In genomic region chr11:127003260-127003981, GRCh38 we compare ENCODE assay signal across 8 cellular contexts. TPM values are rescaled to one million over a fixed set of nuclear protein-coding genes. Genes with fewer than 3 reads are reported as not detected.
DNase-seq lines count a peak whose midpoint lies in the region; ATAC-seq and TF ChIP-seq lines count a peak whose summit lies in the region.

No MANE protein-coding gene starts in this region.

- H3K36me3 Mint-ChIP-seq in stimulated activated naive B cell treated with anti-CD40 and anti-IgM and Interleukin-4, amounts not matched to agents 10 μg/mL and 1 μg/mL and 100 μg/mL, for 72 hours: no peaks in the 10 kb centered on the region
- H3K36me3 Mint-ChIP-seq in immature natural killer cell: no peaks in the 10 kb centered on the region

- DNase-seq in SK-N-SH (peak; percentile 91), right cardiac atrium (peak; percentile 20 to 70 (median 63)), immature natural killer cell (no peak)
- no peak for DNase-seq in stimulated activated naive B cell treated with anti-CD40 and anti-IgM and Interleukin-4, amounts not matched to agents 10 μg/mL and 1 μg/mL and 100 μg/mL, for 72 hours

- H3K4me2 ChIP-seq in BLaER1 (peak overlapping the region; percentile 77), SK-N-SH (peak overlapping the region; percentile 89)

- no peak for TF ChIP-seq EP300 in SK-N-SH (IDR thresholded peaks at IDR 0.05; ENCODE audit: borderline replicate concordance in 1 of 2, low read depth in 1 of 2, low read length in 1 of 2)

- H3K4me3 ChIP-seq in BLaER1 (peak overlapping the region; percentile 56), SK-N-SH (ENCODE audit: low read depth in 2 of 2, low read length in 1 of 2) (peak overlapping the region; percentile 47 to 65), right cardiac atrium (ENCODE audit: low read length) (no peak overlapping the region)

- H4K20me1 ChIP-seq in BLaER1: no peaks in the 10 kb centered on the region
- H4K20me1 ChIP-seq in SK-N-SH (ENCODE audit: insufficient read depth): no peaks in the 10 kb centered on the region

- H3K9me3 ChIP-seq in BLaER1 (no peaks in the 10 kb centered on the region), SK-N-SH (no peaks in the 10 kb centered on the region), right cardiac atrium (ENCODE audit: control insufficient read depth, low read length) (no peaks in the 10 kb centered on the region)

- peaks cover 30% of the 10 kb centered on the region for H3K79me2 ChIP-seq in SK-N-SH (ENCODE audit: insufficient read depth)

- peak overlapping the region; percentile 86 for H2AFZ ChIP-seq in SK-N-SH (ENCODE audit: low read depth)

- CTCF ChIA-PET in SK-N-SH (lab: Yijun Ruan, JAX): interaction anchor here (0.6 to 5.7 kb wide), 21 partner anchors 9 to 1014 kb away, joined by 3 to 53 read pairs (median 3); no protein-coding TSS in a partner anchor

- no peak overlapping the region for H3K27ac Mint-ChIP-seq in stimulated activated naive B cell treated with anti-CD40 and anti-IgM and Interleukin-4, amounts not matched to agents 10 μg/mL and 1 μg/mL and 100 μg/mL, for 72 hours
- H3K27ac Mint-ChIP-seq in immature natural killer cell: no peak overlapping the region

- H3F3A ChIP-seq in SK-N-SH (replicated peaks; ENCODE audit: insufficient read depth): no peaks in the 10 kb centered on the region

- no peaks in the 10 kb centered on the region for H3K4me1 Mint-ChIP-seq in stimulated activated naive B cell treated with anti-CD40 and anti-IgM and Interleukin-4, amounts not matched to agents 10 μg/mL and 1 μg/mL and 100 μg/mL, for 72 hours
- no peaks in the 10 kb centered on the region for H3K4me1 Mint-ChIP-seq in immature natural killer cell

- H3K27me3 ChIP-seq in BLaER1 (peaks cover 65% of the 10 kb centered on the region), SK-N-SH (ENCODE audit: insufficient read depth) (no peaks in the 10 kb centered on the region), right cardiac atrium (ENCODE audit: control insufficient read depth, insufficient read depth) (no peaks in the 10 kb centered on the region)

- H3K36me3 ChIP-seq in BLaER1 (no peaks in the 10 kb centered on the region), SK-N-SH (replicated peaks in 1 of 2; ENCODE audit: control insufficient read depth in 1 of 2, insufficient read depth in 2 of 2, low read length in 1 of 2) (no peaks in the 10 kb centered on the region)

- H3K9me3 Mint-ChIP-seq in stimulated activated naive B cell treated with anti-CD40 and anti-IgM and Interleukin-4, amounts not matched to agents 10 μg/mL and 1 μg/mL and 100 μg/mL, for 72 hours: no peaks in the 10 kb centered on the region
- no peaks in the 10 kb centered on the region for H3K9me3 Mint-ChIP-seq in immature natural killer cell

- 6% methylated on average over 10 of the region's 62 CpGs for WGBS in SK-N-SH (ENCODE audit: low lambda C conversion rate)
- 2% methylated on average over 62 of the region's 62 CpGs for WGBS in right cardiac atrium

- H3K27ac ChIP-seq in BLaER1: no peak overlapping the region
- no peak overlapping the region for H3K27ac ChIP-seq in SK-N-SH (ENCODE audit: low read depth in 2 of 2, low read length in 1 of 2)
- H3K27ac ChIP-seq in right cardiac atrium (ENCODE audit: low read length): no peak overlapping the region

- peaks cover 25 to 34% of the 10 kb centered on the region in 2 donors for H3K27me3 Mint-ChIP-seq in stimulated activated naive B cell treated with anti-CD40 and anti-IgM and Interleukin-4, amounts not matched to agents 10 μg/mL and 1 μg/mL and 100 μg/mL, for 72 hours
- peaks cover 0 to 10% (median 5%) of the 10 kb centered on the region in 3 donors for H3K27me3 Mint-ChIP-seq in immature natural killer cell (ENCODE audit: low read depth in 3 of 3)

- H3K4me1 ChIP-seq in BLaER1 (no peaks in the 10 kb centered on the region), SK-N-SH (ENCODE audit: control insufficient read depth in 1 of 2, insufficient read depth in 2 of 2, low read depth in 1 of 2, low read length in 1 of 2) (peaks cover 0 to 13% of the 10 kb centered on the region in 2 experiments; a peak in 2 of 4 replicates), right cardiac atrium (ENCODE audit: control insufficient read depth, insufficient read depth, low read length) (no peaks in the 10 kb centered on the region)

- peak; percentile 67 for TF ChIP-seq CTCF in SK-N-SH (IDR thresholded peaks at IDR 0.05)

- no peaks in the 10 kb centered on the region for H3K9me2 ChIP-seq in SK-N-SH

- H3K4me3 Mint-ChIP-seq in stimulated activated naive B cell treated with anti-CD40 and anti-IgM and Interleukin-4, amounts not matched to agents 10 μg/mL and 1 μg/mL and 100 μg/mL, for 72 hours: no peak overlapping the region
- H3K4me3 Mint-ChIP-seq in immature natural killer cell: no peak overlapping the region

- ATAC-seq in HG03432 (IDR thresholded peaks at IDR 0.05; ENCODE audit: unreplicated experiment) (peak; percentile 54), right cardiac atrium (peak; percentile 64 to 69), GM19452 (IDR thresholded peaks at IDR 0.05; ENCODE audit: unreplicated experiment) (no peak), GM18520 (IDR thresholded peaks at IDR 0.05; ENCODE audit: unreplicated experiment) (no peak)
- peak; percentile 29 to 31 for ATAC-seq in stimulated activated naive B cell treated with anti-CD40 and anti-IgM and Interleukin-4, amounts not matched to agents 10 μg/mL and 1 μg/mL and 100 μg/mL, for 72 hours (replicated peaks)

- POLR2A ChIA-PET in SK-N-SH (lab: Yijun Ruan, JAX): no interaction called here

- TF ChIP-seq RAD21 in SK-N-SH (IDR thresholded peaks at IDR 0.05; ENCODE audit: low read length): peak; percentile 62

- H3K9ac ChIP-seq in BLaER1: no peak overlapping the region
- peak overlapping the region; percentile 59; the same call in 1 of the 2 replicates for H3K9ac ChIP-seq in SK-N-SH

- intact Hi-C loops in right cardiac atrium (cut with DNase I): no loop called here

TF ChIP-seq in SK-N-SH, 30 proteins besides CTCF, POLR2A, EP300 and RAD21 (continues in another document):
- TF ChIP-seq YY1 (IDR thresholded peaks at IDR 0.05; ENCODE audit: low read depth) (no peak), GABPA (IDR thresholded peaks at IDR 0.05; ENCODE audit: low read depth) (no peak), GATA2 (CRISPR knock-in tag; IDR thresholded peaks at IDR 0.05) (no peak), ELF1 (IDR thresholded peaks at IDR 0.05) (no peak), MXI1 (IDR thresholded peaks at IDR 0.05; ENCODE audit: low read depth, low read length) (no peak), JUND (IDR thresholded peaks at IDR 0.05) (no peak), FOXJ3 (CRISPR knock-in tag; IDR thresholded peaks at IDR 0.05) (no peak), RXRA (IDR thresholded peaks at IDR 0.05; ENCODE audit: borderline replicate concordance, low read depth) (no peak), REST (IDR thresholded peaks at IDR 0.05; ENCODE audit: low read depth, low read length) (no peak), TCF12 (IDR thresholded peaks at IDR 0.05) (no peak), FOSL2 (IDR thresholded peaks at IDR 0.05; ENCODE audit: borderline replicate concordance, low read depth) (no peak), RFX5 (IDR thresholded peaks at IDR 0.05; ENCODE audit: low read length) (no peak)
- TF ChIP-seq, protein P1, sequence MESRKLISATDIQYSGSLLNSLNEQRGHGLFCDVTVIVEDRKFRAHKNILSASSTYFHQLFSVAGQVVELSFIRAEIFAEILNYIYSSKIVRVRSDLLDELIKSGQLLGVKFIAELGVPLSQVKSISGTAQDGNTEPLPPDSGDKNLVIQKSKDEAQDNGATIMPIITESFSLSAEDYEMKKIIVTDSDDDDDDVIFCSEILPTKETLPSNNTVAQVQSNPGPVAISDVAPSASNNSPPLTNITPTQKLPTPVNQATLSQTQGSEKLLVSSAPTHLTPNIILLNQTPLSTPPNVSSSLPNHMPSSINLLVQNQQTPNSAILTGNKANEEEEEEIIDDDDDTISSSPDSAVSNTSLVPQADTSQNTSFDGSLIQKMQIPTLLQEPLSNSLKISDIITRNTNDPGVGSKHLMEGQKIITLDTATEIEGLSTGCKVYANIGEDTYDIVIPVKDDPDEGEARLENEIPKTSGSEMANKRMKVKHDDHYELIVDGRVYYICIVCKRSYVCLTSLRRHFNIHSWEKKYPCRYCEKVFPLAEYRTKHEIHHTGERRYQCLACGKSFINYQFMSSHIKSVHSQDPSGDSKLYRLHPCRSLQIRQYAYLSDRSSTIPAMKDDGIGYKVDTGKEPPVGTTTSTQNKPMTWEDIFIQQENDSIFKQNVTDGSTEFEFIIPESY (IDR thresholded peaks at IDR 0.05; ENCODE audit: borderline replicate concordance, low read depth): no peak

RNA-seq across cellular contexts. Expression of gene KIRREL3, which starts 2.9 kb away (rescaled TPM):
- 3.2 and 3.7 TPM in 2 replicates for polyA plus RNA-seq in SK-N-SH (2012; rRNA removed)
- polyA plus RNA-seq in SK-N-SH (2012; cell fraction: cytosol; rRNA removed): 2.0 and 2.5 TPM in 2 replicates
- 5.7 and 9.3 TPM in 2 replicates for polyA plus RNA-seq in SK-N-SH (2012; cell fraction: nucleus; rRNA removed)
- total RNA-seq in right cardiac atrium: 1 to 10 TPM in 3 of 4 donors, under 1 TPM in 1; 0.74 to 1.2 (median 1.0) TPM
- polyA plus RNA-seq in right cardiac atrium: 0.86 TPM
- polyA plus RNA-seq in immature natural killer cell: under 1 TPM in 1 of 3 donors, not detected in 2; 0.66 TPM

Comparison
In these comparisons a context has a peak if more than half of its experiments do, and no peak if none do; other contexts are left out.
1. ATAC-seq: peak in HG03432 (single experiment), right cardiac atrium (2 of 2) and stimulated activated naive B cell treated with anti-CD40 and anti-IgM and Interleukin-4, amounts not matched to agents 10 μg/mL and 1 μg/mL and 100 μg/mL, for 72 hours (2 of 2); none in GM19452 (single experiment) and GM18520 (single experiment).
2. DNase-seq: peak in SK-N-SH (single experiment) and right cardiac atrium (3 of 3); none in stimulated activated naive B cell treated with anti-CD40 and anti-IgM and Interleukin-4, amounts not matched to agents 10 μg/mL and 1 μg/mL and 100 μg/mL, for 72 hours (single experiment) and immature natural killer cell (0 of 3).